ENCODE assay signal across 16 cellular contexts in the genomic region with DNA sequence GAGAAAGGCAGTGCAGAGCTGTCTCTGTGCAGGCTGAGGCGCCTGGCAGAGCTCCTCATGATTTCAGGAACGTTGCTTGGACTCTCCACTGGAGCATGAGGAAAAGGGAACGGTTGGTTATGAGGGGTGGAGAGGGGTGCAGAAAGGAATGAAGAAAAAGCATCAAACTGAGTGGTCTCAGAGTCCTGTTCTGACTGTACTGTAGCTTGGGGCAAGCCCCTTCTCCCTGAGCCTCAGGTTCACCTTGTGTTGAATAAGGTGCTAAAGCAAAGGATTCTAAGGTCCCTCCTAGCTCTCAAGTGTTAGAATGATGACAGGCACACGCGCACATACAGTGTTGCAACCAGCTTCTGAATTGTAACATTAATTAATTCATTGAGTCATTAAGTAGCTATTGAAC.
DNase-seq lines count a peak whose midpoint lies in the region; ATAC-seq, FAIRE-seq and TF ChIP-seq lines count a peak whose summit lies in the region.
"Had no signal": no experiment of that assay in that cellular context is flagged by ENCODE, and none has a peak within 500 bp of the region (broad histone marks: within the 10 kb centered on the region; RNA-seq: fewer than 3 reads in every experiment).

No MANE protein-coding gene starts in this region.

- no peak for TF ChIP-seq POLR2A in H1 (IDR thresholded peaks at IDR 0.05; ENCODE audit: control extremely low read depth in 1 of 2, low read depth in 2 of 2, low read length in 2 of 2)

- H4K20me1 ChIP-seq in H1 (replicated peaks in 1 of 2; ENCODE audit: control insufficient read depth in 1 of 2, insufficient read depth in 2 of 2, low read length in 2 of 2) (no peaks in the 10 kb centered on the region), smooth muscle cell (ENCODE audit: low read depth) (no peaks in the 10 kb centered on the region)

- H2AFZ ChIP-seq in H1 (ENCODE audit: low read length) (no peak overlapping the region), smooth muscle cell (ENCODE audit: low read depth) (no peak overlapping the region)

- TF ChIP-seq EP300 in H1 (IDR thresholded peaks at IDR 0.05; ENCODE audit: borderline replicate concordance in 1 of 2, low read depth in 2 of 2, low read length in 2 of 2): no peak

- CTCF ChIA-PET in H1 (lab: Charles Lee; ENCODE audit: partially characterized antibody): interaction anchor here (0.8 to 18.4 kb wide), 20 partner anchors 9 to 285 kb away, joined by 3 to 273 read pairs (median 4); partner anchors contain the start of gene CCND2

- H3K23me2 ChIP-seq in H1 (ENCODE audit: low read depth, low read length): no peaks in the 10 kb centered on the region

- no peak for FAIRE-seq in H1 (lab: Jason Lieb, UNC)
- FAIRE-seq: K562 had no signal

- H2AK5ac ChIP-seq in H1 (ENCODE audit: low read depth, low read length) (no peak overlapping the region), mesendoderm (ENCODE audit: low read length) (no peak overlapping the region)

- H3K4me1 ChIP-seq in SJCRH30: peaks cover 56% of the 10 kb centered on the region
- 0 out of 7 replicates have a peak, but pooled peaks cover 0 to 2% (median 0%) of the 10 kb centered on the region in 4 experiments for H3K4me1 ChIP-seq in H1 (replicated peaks in 1 of 4; ENCODE audit: control insufficient read depth in 3 of 4, insufficient read depth in 4 of 4, low read length in 3 of 4)
- peaks cover 2% of the 10 kb centered on the region for H3K4me1 ChIP-seq in mesendoderm (ENCODE audit: control insufficient read depth, low read depth, low read length)
- no peaks in the 10 kb centered on the region for H3K4me1 ChIP-seq in smooth muscle cell (ENCODE audit: low read depth)
- H3K4me1 ChIP-seq: HAP-1, SJSA1 had no signal

- H4K5ac ChIP-seq in H1 (ENCODE audit: insufficient read length, low read depth, low read length) (no peak overlapping the region), mesendoderm (ENCODE audit: low read length) (no peak overlapping the region)

- no peak overlapping the region for H3K4ac ChIP-seq in H1 (replicated peaks; ENCODE audit: insufficient read length, low read depth, low read length)
- H3K4ac ChIP-seq in mesendoderm (ENCODE audit: low read depth, low read length): peak overlapping the region; percentile 59

- H3K18ac ChIP-seq in H1 (ENCODE audit: extremely low read depth, low read length) (no peak overlapping the region), mesendoderm (ENCODE audit: low read length) (peak overlapping the region; percentile 72)

- no peak overlapping the region for H3K14ac ChIP-seq in H1 (ENCODE audit: insufficient read length)

- H3K36me3 ChIP-seq in SJCRH30 (no peaks in the 10 kb centered on the region), H1 (ENCODE audit: control insufficient read depth in 2 of 4, insufficient read depth in 4 of 4, low read length in 3 of 4) (no peaks in the 10 kb centered on the region), mesendoderm (ENCODE audit: control insufficient read depth, insufficient read depth, low read length) (no peaks in the 10 kb centered on the region), smooth muscle cell (ENCODE audit: low read depth) (no peaks in the 10 kb centered on the region)
- H3K36me3 ChIP-seq: HAP-1, SJSA1 had no signal

- H3K23ac ChIP-seq in H1 (ENCODE audit: insufficient read length) (no peak overlapping the region), mesendoderm (ENCODE audit: low read length) (no peak overlapping the region)

- H4K91ac ChIP-seq in H1 (replicated peaks; ENCODE audit: insufficient read length, low read length): no peak overlapping the region

- no peak for TF ChIP-seq RAD21 in H1 (IDR thresholded peaks at IDR 0.05 in 1 of 2, conservative IDR thresholded peaks at IDR 0.05 in 1 of 2; ENCODE audit: low read depth in 2 of 2, low read length in 2 of 2)

- TF ChIP-seq CTCF in H1 (IDR thresholded peaks at IDR 0.05; ENCODE audit: control extremely low read depth in 1 of 3, insufficient read depth in 1 of 3, low read depth in 1 of 3, low read length in 3 of 3) (no peak), smooth muscle cell (IDR thresholded peaks at IDR 0.05; ENCODE audit: borderline replicate concordance, insufficient read depth, poor library complexity, severe bottlenecking) (no peak)

- H3K27ac ChIP-seq in SJCRH30 (peak overlapping the region; percentile 62; the same call in 1 of the 2 replicates), H1 (ENCODE audit: low read depth, low read length) (no peak overlapping the region), mesendoderm (ENCODE audit: low read depth, low read length) (no peak overlapping the region), smooth muscle cell (ENCODE audit: low read depth) (peak overlapping the region; percentile 91)
- H3K27ac ChIP-seq: SJSA1 had no signal

- H3K9ac ChIP-seq in H1 (replicated peaks in 1 of 4; ENCODE audit: extremely low read depth in 1 of 4, low read depth in 3 of 4, low read length in 3 of 4): no peak overlapping the region
- no peak overlapping the region for H3K9ac ChIP-seq in mesendoderm (ENCODE audit: low read length)
- H3K9ac ChIP-seq in smooth muscle cell (ENCODE audit: low read depth): no peak overlapping the region

- H2BK5ac ChIP-seq in H1 (ENCODE audit: low read depth, low read length) (no peak overlapping the region), mesendoderm (ENCODE audit: low read length) (no peak overlapping the region)

- H2BK20ac ChIP-seq in H1 (ENCODE audit: low read length): peak overlapping the region; percentile 19; the same call in 1 of the 2 replicates

- DNase-seq in SJCRH30: no peak
- DNase-seq in H1 (ENCODE audit: low read depth in 1 of 2, low spot score in 2 of 2): no peak
- no peak for DNase-seq in mesendoderm
- DNase-seq in smooth muscle cell (lab: John Stamatoyannopoulos, UW; ENCODE audit: unreplicated experiment): no peak
- DNase-seq in HK-2 (ENCODE audit: unreplicated experiment): no peak
- DNase-seq in SKM-1 treated with dmso at 0.1 percent for 144 hours (lab: John Stamatoyannopoulos, UW; ENCODE audit: unreplicated experiment): no peak
- DNase-seq: ACHN, AML-193, COR-L47, DMS153, NCI-H187 treated with DMSO at 0.1 percent for 48 hours, NCI-H526 treated with DMSO at 0.1 percent for 48 hours had no signal

- POLR2A ChIA-PET in H1 (lab: Charles Lee; ENCODE audit: partially characterized antibody): interaction anchor here (0.6 to 3.3 kb wide), 8 partner anchors 9 to 278 kb away, joined by 3 to 12 read pairs (median 3); partner anchors contain the start of gene CCND2

- H2BK120ac ChIP-seq in H1 (replicated peaks; ENCODE audit: low read depth, low read length): no peak overlapping the region
- peak overlapping the region; percentile 79 for H2BK120ac ChIP-seq in mesendoderm (ENCODE audit: low read depth, low read length)

- no peak for ATAC-seq in HG03159 (IDR thresholded peaks at IDR 0.05; ENCODE audit: unreplicated experiment)
- ATAC-seq: K562 had no signal

- 83% methylated on average over 5 of the region's 5 CpGs; no CpG with 5 or more reads in 1 of the 2 experiments for WGBS in H1 (ENCODE audit: extremely low coverage in 1 of 2, insufficient coverage in 1 of 2, insufficient read length in 1 of 2, insufficient replicate concordance in 2 of 2, low coverage in 1 of 2, low lambda C conversion rate in 2 of 2, missing lambda C conversion rate in 1 of 2), 2 experiments
- no CpG with 5 or more reads among the region's 5 CpGs for WGBS in mesendoderm (ENCODE audit: extremely low coverage, insufficient coverage, low lambda C conversion rate)
- WGBS in smooth muscle cell (ENCODE audit: low lambda C conversion rate): 92% methylated on average over 5 of the region's 5 CpGs

- H3K27me3 ChIP-seq in SJCRH30: no peaks in the 10 kb centered on the region
- peaks cover 0 to 3% (median under 1%) of the 10 kb centered on the region in 4 experiments; a peak in 1 of 7 replicates for H3K27me3 ChIP-seq in H1 (replicated peaks in 1 of 4; ENCODE audit: control insufficient read depth in 3 of 4, extremely low read depth in 1 of 4, insufficient read depth in 3 of 4, low read length in 3 of 4)
- no peaks in the 10 kb centered on the region for H3K27me3 ChIP-seq in mesendoderm (ENCODE audit: insufficient read depth, low read length, poor library complexity)
- H3K27me3 ChIP-seq in smooth muscle cell (ENCODE audit: low read depth): no peaks in the 10 kb centered on the region
- H3K27me3 ChIP-seq: SJSA1 had no signal

- H3K79me2 ChIP-seq in H1 (ENCODE audit: control insufficient read depth in 1 of 2, insufficient read depth in 2 of 2, low read length in 2 of 2) (no peaks in the 10 kb centered on the region), mesendoderm (ENCODE audit: control insufficient read depth, insufficient read depth, low read length) (no peaks in the 10 kb centered on the region), smooth muscle cell (ENCODE audit: low read depth) (no peaks in the 10 kb centered on the region)

- no peak overlapping the region for H3K56ac ChIP-seq in H1 (replicated peaks; ENCODE audit: insufficient read length, low read depth, low read length)
- H3K56ac ChIP-seq in mesendoderm (ENCODE audit: low read length): no peak overlapping the region

- H4K8ac ChIP-seq in H1 (ENCODE audit: extremely low read depth, insufficient read depth, low read length) (no peak overlapping the region), mesendoderm (ENCODE audit: low read depth, low read length) (no peak overlapping the region)

- H3K4me2 ChIP-seq in H1 (ENCODE audit: insufficient read depth in 1 of 2, low read depth in 2 of 2, low read length in 2 of 2): no peak overlapping the region
- H3K4me2 ChIP-seq in mesendoderm (ENCODE audit: low read length): no peak overlapping the region
- H3K4me2 ChIP-seq in smooth muscle cell: no peak overlapping the region

- no peaks in the 10 kb centered on the region for H3F3A ChIP-seq in smooth muscle cell (ENCODE audit: low read depth)

- no peaks in the 10 kb centered on the region for H3K79me1 ChIP-seq in H1 (ENCODE audit: low read depth, low read length)
- no peaks in the 10 kb centered on the region for H3K79me1 ChIP-seq in mesendoderm (ENCODE audit: low read length)

- H3K9me3 ChIP-seq in SJCRH30 (replicated peaks): 0 out of 2 replicates have a peak, but pooled peaks cover 6% of the 10 kb centered on the region
- peaks cover 5 to 8% of the 10 kb centered on the region in 2 experiments; a peak in 3 of 4 replicates for H3K9me3 ChIP-seq in H1 (ENCODE audit: insufficient read depth in 2 of 2, low read depth in 1 of 2, low read length in 1 of 2)
- H3K9me3 ChIP-seq in smooth muscle cell (replicated peaks; ENCODE audit: low read depth): no peaks in the 10 kb centered on the region
- H3K9me3 ChIP-seq: HAP-1, SJSA1 had no signal

- no peak overlapping the region for H3K4me3 ChIP-seq in SJCRH30
- no peak overlapping the region for H3K4me3 ChIP-seq in H1 (ENCODE audit: extremely low read depth in 1 of 4, insufficient read depth in 2 of 4, low read depth in 3 of 4, low read length in 4 of 4)
- no peak overlapping the region for H3K4me3 ChIP-seq in mesendoderm (ENCODE audit: low read length)
- no peak overlapping the region for H3K4me3 ChIP-seq in smooth muscle cell
- H3K4me3 ChIP-seq: HAP-1, K562, SJSA1 had no signal

- H2BK15ac ChIP-seq in H1 (ENCODE audit: low read length) (no peak overlapping the region), mesendoderm (replicated peaks; ENCODE audit: low read depth) (no peak overlapping the region)

- 0 out of 2 replicates have a peak overlapping the region, but pooled peaks have one; percentile 22 for H2BK12ac ChIP-seq in H1 (ENCODE audit: low read depth, low read length)

TF ChIP-seq in H1, 55 proteins besides CTCF, POLR2A, EP300 and RAD21 (continues in another document):
- TF ChIP-seq RFX5 (IDR thresholded peaks at IDR 0.05; ENCODE audit: borderline replicate concordance, low read depth, low read length): no peak

Comparison
In these comparisons a context has a peak if more than half of its experiments do, and no peak if none do; other contexts are left out.
1. H3K27ac ChIP-seq: peak in SJCRH30 (single experiment) and smooth muscle cell (single experiment); none in H1 (single experiment) and mesendoderm (single experiment).